In the genomic region with DNA sequence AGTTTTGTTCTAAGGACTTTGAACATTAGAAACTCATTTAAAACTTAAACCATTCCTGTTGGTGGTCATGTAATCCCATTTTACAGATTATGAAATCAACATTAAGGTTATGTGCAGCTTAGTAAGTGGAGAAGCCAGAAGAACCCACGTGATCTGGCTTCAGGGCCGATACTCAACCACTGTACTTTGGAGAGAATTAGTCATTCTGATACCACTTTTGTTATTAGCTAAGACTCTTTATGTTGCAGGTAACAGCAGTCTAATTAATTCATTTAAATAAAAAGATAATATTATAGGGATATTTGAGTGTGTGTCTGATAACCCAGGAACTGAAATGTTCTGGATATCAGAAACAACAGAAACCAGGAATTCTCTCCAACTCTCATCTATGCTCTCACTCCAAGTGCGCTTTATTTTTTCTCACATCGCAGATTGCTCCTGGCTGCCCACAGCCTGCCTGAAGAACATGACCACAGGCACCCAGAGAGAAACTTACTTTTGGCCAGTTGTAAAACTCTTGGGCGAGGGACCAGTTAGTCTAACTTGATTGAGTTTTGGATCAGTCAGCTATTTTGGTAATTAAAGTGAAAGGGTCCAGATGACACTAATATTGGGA, we compare ENCODE assay signal across 10 cellular contexts. TPM values are rescaled to one million over a fixed set of nuclear protein-coding genes. Genes with fewer than 3 reads are reported as not detected.
DNase-seq lines count a peak whose midpoint lies in the region; ATAC-seq and TF ChIP-seq lines count a peak whose summit lies in the region.
"Had no signal": no experiment of that assay in that cellular context is flagged by ENCODE, and none has a peak within 500 bp of the region (broad histone marks: within the 10 kb centered on the region; RNA-seq: fewer than 3 reads in every experiment).

No MANE protein-coding gene starts in this region.

- peaks cover 2% of the 10 kb centered on the region for H3K36me3 Mint-ChIP-seq in activated CD4-positive, alpha-beta memory T cell treated with anti-CD3 and anti-CD28 coated beads, Interleukin-2, amount 10 ng/mL, durations not matched to agents 7 days and 5 days (ENCODE audit: low read depth)

- H3K36me3 ChIP-seq in GM06990 (ENCODE audit: control insufficient read depth, insufficient read depth, low read length) (no peaks in the 10 kb centered on the region), ovary (no peaks in the 10 kb centered on the region)

- H3K27ac Mint-ChIP-seq in activated CD4-positive, alpha-beta memory T cell treated with anti-CD3 and anti-CD28 coated beads, Interleukin-2, amount 10 ng/mL, durations not matched to agents 7 days and 5 days: no peak overlapping the region

- no peak overlapping the region for H3K27ac ChIP-seq in ovary

- CTCF ChIA-PET in activated CD4-positive, alpha-beta memory T cell treated with anti-CD3 and anti-CD28 coated beads, Interleukin-2, amount 10 ng/mL, durations not matched to agents 7 days and 5 days (lab: Charles Lee): interaction anchor here (0.8 to 1.3 kb wide), 2 partner anchors 10 to 16 kb away, joined by 3 to 4 read pairs; no protein-coding TSS in a partner anchor

- no peaks in the 10 kb centered on the region for H3K9me3 Mint-ChIP-seq in activated CD4-positive, alpha-beta memory T cell treated with anti-CD3 and anti-CD28 coated beads, Interleukin-2, amount 10 ng/mL, durations not matched to agents 7 days and 5 days

- no peaks in the 10 kb centered on the region for H3K27me3 Mint-ChIP-seq in activated CD4-positive, alpha-beta memory T cell treated with anti-CD3 and anti-CD28 coated beads, Interleukin-2, amount 10 ng/mL, durations not matched to agents 7 days and 5 days

- peak; percentile 87 for ATAC-seq in GM19395 (IDR thresholded peaks at IDR 0.05; ENCODE audit: unreplicated experiment)
- peak; percentile 87 for ATAC-seq in HG03025 (IDR thresholded peaks at IDR 0.05; ENCODE audit: low FRiP score, unreplicated experiment)

- no peak for TF ChIP-seq POLR2A in ovary (IDR thresholded peaks at IDR 0.05)

- H3K9me3 ChIP-seq in ovary: no peaks in the 10 kb centered on the region

- H3K4me3 ChIP-seq in GM06990 (replicated peaks; ENCODE audit: low read depth, low read length): peak overlapping the region; percentile 37
- H3K4me3 ChIP-seq in ovary: no peak overlapping the region

- intact Hi-C loops in ovary (cut with DNase I): no loop called here

- H3K27me3 ChIP-seq in GM06990 (replicated peaks; ENCODE audit: control insufficient read depth, insufficient read depth, low read length) (no peaks in the 10 kb centered on the region), ovary (no peaks in the 10 kb centered on the region)

- TF ChIP-seq CTCF in GM06990 (IDR thresholded peaks at IDR 0.05; ENCODE audit: insufficient read depth, low read length, poor library complexity, severe bottlenecking) (no peak), ovary (IDR thresholded peaks at IDR 0.05) (no peak)

- TF ChIP-seq EP300 in ovary (IDR thresholded peaks at IDR 0.05): no peak

- WGBS in ovary, 3 donors: 83 to 87% (median 85%) methylated on average over 5 of the region's 5 CpGs

- DNase-seq in GM06990 (ENCODE audit: extremely low read depth, insufficient read length): peak; percentile 54
- peak; percentile 22 for DNase-seq in activated CD4-positive, alpha-beta memory T cell treated with anti-CD3 and anti-CD28 coated beads, Interleukin-2, amount 10 ng/mL, durations not matched to agents 7 days and 5 days
- no peak for DNase-seq in RKO (ENCODE audit: low spot score)
- DNase-seq in midbrain (lab: John Stamatoyannopoulos, UW): no peak
- DNase-seq in ovary: no peak
- no peak for DNase-seq in stimulated activated CD4-positive, alpha-beta T cell treated with anti-CD3 and anti-CD28 coated beads, Interleukin-1b, Interleukin-23, amount 100 ng/mL, for 48 hours
- DNase-seq: Calu3, SW 1271 had no signal

- H3K4me3 Mint-ChIP-seq in activated CD4-positive, alpha-beta memory T cell treated with anti-CD3 and anti-CD28 coated beads, Interleukin-2, amount 10 ng/mL, durations not matched to agents 7 days and 5 days: no peak overlapping the region

- H3K4me1 ChIP-seq in ovary (ENCODE audit: insufficient read depth): peaks cover 8% of the 10 kb centered on the region

- POLR2A ChIA-PET in activated CD4-positive, alpha-beta memory T cell treated with anti-CD3 and anti-CD28 coated beads, Interleukin-2, amount 10 ng/mL, durations not matched to agents 7 days and 5 days (lab: Charles Lee): interaction anchor here (0.8 to 1.3 kb wide), 2 partner anchors 13 to 20 kb away, joined by 3 read pairs; no protein-coding TSS in a partner anchor

- H3K4me1 Mint-ChIP-seq in activated CD4-positive, alpha-beta memory T cell treated with anti-CD3 and anti-CD28 coated beads, Interleukin-2, amount 10 ng/mL, durations not matched to agents 7 days and 5 days: peaks cover 22% of the 10 kb centered on the region

RNA-seq across cellular contexts. Expression of gene UBE2E1, which starts 25.2 kb away (rescaled TPM):
- total RNA-seq in activated CD4-positive, alpha-beta memory T cell treated with anti-CD3 and anti-CD28 coated beads, Interleukin-2, amount 10 ng/mL, durations not matched to agents 7 days and 5 days: 10 to 100 TPM; 64.0 to 72.8 TPM
- 10 to 100 TPM; 65.2 to 78.4 (median 76.7) TPM for total RNA-seq in ovary
- polyA plus RNA-seq in ovary: 100 to 1,000 TPM in 1 of 2 donors, 10 to 100 TPM in 1; 65.9 to 133 TPM

Comparison
In these comparisons a context has a peak if more than half of its experiments do, and no peak if none do; other contexts are left out.
1. DNase-seq: peak in GM06990 (single experiment) and activated CD4-positive, alpha-beta memory T cell treated with anti-CD3 and anti-CD28 coated beads, Interleukin-2, amount 10 ng/mL, durations not matched to agents 7 days and 5 days (single experiment); none in RKO (single experiment), midbrain (single experiment), ovary (0 of 5) and stimulated activated CD4-positive, alpha-beta T cell treated with anti-CD3 and anti-CD28 coated beads, Interleukin-1b, Interleukin-23, amount 100 ng/mL, for 48 hours (single experiment).